Comparison of ENCODE assay signal across 8 cellular contexts in the genomic region with DNA sequence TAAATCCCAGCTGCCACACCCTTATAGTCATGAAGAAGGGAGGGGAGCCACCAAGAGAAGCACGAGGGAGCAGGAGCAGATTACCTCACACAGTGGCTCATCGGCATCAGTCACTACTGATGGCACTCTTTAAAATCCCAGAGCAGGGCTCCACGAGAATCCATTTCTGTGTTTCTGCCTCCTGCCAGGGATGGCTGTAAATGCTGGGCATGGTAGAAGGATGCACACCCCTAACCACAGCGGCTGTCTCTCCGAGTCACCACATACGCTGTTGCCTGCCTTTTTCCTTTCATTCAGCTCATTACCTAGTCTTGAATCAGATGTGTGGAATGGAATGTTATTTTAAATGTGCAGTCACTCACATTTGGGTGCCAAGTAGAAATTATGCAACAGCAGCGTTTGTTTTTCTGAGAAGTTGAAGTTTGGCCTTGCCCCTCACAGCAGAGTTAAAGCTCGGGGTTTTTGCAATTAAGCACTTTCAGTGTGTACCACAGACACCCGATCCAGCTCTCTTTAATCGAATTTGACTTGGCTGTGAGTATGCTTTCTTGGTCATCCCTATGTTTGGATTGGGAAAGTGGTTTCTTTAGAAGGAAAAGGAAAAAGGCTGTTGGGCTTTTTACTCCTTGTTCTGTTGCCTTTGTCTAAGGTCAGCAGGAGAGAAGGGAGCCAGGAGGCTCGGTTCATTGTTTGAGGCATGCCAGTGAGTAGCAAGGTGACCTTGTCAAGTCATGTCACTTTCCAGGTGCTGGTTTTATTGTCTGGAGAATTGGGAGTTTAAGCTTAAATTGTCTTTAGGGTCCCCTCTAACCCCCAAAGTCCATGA.
A peak's percentile ranks its signal among the peaks of the same experiment; 100 is the strongest.
DNase-seq lines count a peak whose midpoint lies in the region; ATAC-seq and TF ChIP-seq lines count a peak whose summit lies in the region.

No MANE protein-coding gene starts in this region.

- POLR2A ChIA-PET in WTC11 (lab: Charles Lee) = interaction anchor here (0.6 kb wide), 1 partner anchor 10 kb away, joined by 4 read pairs; no protein-coding TSS in a partner anchor

- no peaks in the 10 kb centered on the region for H3K9me3 ChIP-seq in heart left ventricle
- H3K9me3 ChIP-seq in psoas muscle = no peaks in the 10 kb centered on the region

- H3K4me3 ChIP-seq in heart left ventricle (peak overlapping the region in 2 of 12 donors; percentile 8 to 11), psoas muscle (no peak overlapping the region)

- H3K4me1 ChIP-seq in heart left ventricle (peaks cover 0 to 20% (median 14%) of the 10 kb centered on the region in 12 donors), psoas muscle (peaks cover 6% of the 10 kb centered on the region)

- CTCF ChIA-PET in WTC11 (lab: Charles Lee) = interaction anchor here (2.5 to 5.1 kb wide), 2 partner anchors 16 to 290 kb away, joined by 9 to 37 read pairs; no protein-coding TSS in a partner anchor

- H3K36me3 Mint-ChIP-seq in WTC11 = peaks cover 22% of the 10 kb centered on the region
- no peaks in the 10 kb centered on the region for H3K36me3 Mint-ChIP-seq in T-helper 2 cell treated with Interferon-gamma antibody and Interleukin-4, amounts not matched to agents 5 μg/mL and 100 μg/mL, for 36 hours (ENCODE audit: low read depth)

- H3K27me3 ChIP-seq in heart left ventricle (no peaks in the 10 kb centered on the region), psoas muscle (ENCODE audit: insufficient read depth in 3 of 3, low read length in 2 of 3) (no peaks in the 10 kb centered on the region)

- peak overlapping the region; percentile 89 for H3K27ac Mint-ChIP-seq in WTC11
- no peak overlapping the region for H3K27ac Mint-ChIP-seq in T-helper 2 cell treated with Interferon-gamma antibody and Interleukin-4, amounts not matched to agents 5 μg/mL and 100 μg/mL, for 36 hours

- TF ChIP-seq POLR2A in heart left ventricle (IDR thresholded peaks at IDR 0.05) = no peak

- 56 to 75% (median 65%) methylated on average over 11 of the region's 11 CpGs for WGBS in heart left ventricle, 4 donors
- 45 to 56% (median 52%) methylated on average over 11 of the region's 11 CpGs for WGBS in psoas muscle, 3 donors

- H3K27ac ChIP-seq in heart left ventricle = peak overlapping the region in 11 of 12 donors; percentile 0 to 64 (median 44)
- H3K27ac ChIP-seq in psoas muscle = peak overlapping the region; percentile 30

- H3K27me3 Mint-ChIP-seq in WTC11 (ENCODE audit: low read depth) = no peaks in the 10 kb centered on the region
- H3K27me3 Mint-ChIP-seq in T-helper 2 cell treated with Interferon-gamma antibody and Interleukin-4, amounts not matched to agents 5 μg/mL and 100 μg/mL, for 36 hours (ENCODE audit: low read depth) = no peaks in the 10 kb centered on the region

- intact Hi-C loops in heart left ventricle (cut with DNase I) (no loop called here), psoas muscle (cut with DNase I) (loop anchor here in 1 of 2 donors (10.0 kb wide), 1 partner anchor 94 kb away; no protein-coding TSS in a partner anchor)

- peaks cover 0 to 63% (median 44%) of the 10 kb centered on the region in 9 donors for H3K36me3 ChIP-seq in heart left ventricle
- peaks cover 5 to 65% of the 10 kb centered on the region in 2 donors for H3K36me3 ChIP-seq in psoas muscle (ENCODE audit: insufficient read depth in 1 of 2, low read depth in 1 of 2)

- H3K4me3 Mint-ChIP-seq in WTC11 = no peak overlapping the region
- H3K4me3 Mint-ChIP-seq in T-helper 2 cell treated with Interferon-gamma antibody and Interleukin-4, amounts not matched to agents 5 μg/mL and 100 μg/mL, for 36 hours = no peak overlapping the region

- no peaks in the 10 kb centered on the region for H3K9me3 Mint-ChIP-seq in WTC11
- H3K9me3 Mint-ChIP-seq in T-helper 2 cell treated with Interferon-gamma antibody and Interleukin-4, amounts not matched to agents 5 μg/mL and 100 μg/mL, for 36 hours = no peaks in the 10 kb centered on the region

- peaks cover 47% of the 10 kb centered on the region for H3K4me1 Mint-ChIP-seq in WTC11
- no peaks in the 10 kb centered on the region for H3K4me1 Mint-ChIP-seq in T-helper 2 cell treated with Interferon-gamma antibody and Interleukin-4, amounts not matched to agents 5 μg/mL and 100 μg/mL, for 36 hours (ENCODE audit: low read depth)

- DNase-seq in EH (ENCODE audit: low read depth) = peak; percentile 97
- no peak for DNase-seq in WTC11 (ENCODE audit: low spot score)
- DNase-seq in heart left ventricle = peak in 1 of 5 donors; percentile 40
- DNase-seq in psoas muscle = peak; percentile 46 to 63
- no peak for DNase-seq in NCI-H2029 (lab: John Stamatoyannopoulos, UW)
- no peak for DNase-seq in SKM-1 (lab: John Stamatoyannopoulos, UW; ENCODE audit: unreplicated experiment)
- no peak for DNase-seq in T-helper 2 cell treated with Interferon-gamma antibody and Interleukin-4, amounts not matched to agents 5 μg/mL and 100 μg/mL, for 36 hours (ENCODE audit: low spot score)

- TF ChIP-seq CTCF in WTC11 (IDR thresholded peaks at IDR 0.05) (no peak), heart left ventricle (IDR thresholded peaks at IDR 0.05) (no peak), psoas muscle (IDR thresholded peaks at IDR 0.05) (no peak)

- ATAC-seq in WTC11 = peak; percentile 84
- peak; percentile 32 to 70 (median 66) for ATAC-seq in heart left ventricle
- peak; percentile 58 to 85 (median 74) for ATAC-seq in psoas muscle
- ATAC-seq in GM21737 (IDR thresholded peaks at IDR 0.05; ENCODE audit: unreplicated experiment) = no peak

TF ChIP-seq in WTC11, 78 proteins besides CTCF, POLR2A, EP300 and RAD21:
- 0 out of 2 replicates have a peak, but pooled peaks have one; percentile 64 for TF ChIP-seq ESRRA (CRISPR knock-in tag; IDR thresholded peaks at IDR 0.05; ENCODE audit: borderline replicate concordance)
- TF ChIP-seq RELA (CRISPR knock-in tag; IDR thresholded peaks at IDR 0.05; ENCODE audit: borderline replicate concordance) = no peak

Comparison
In these comparisons a context has a peak if more than half of its experiments do, and no peak if none do; other contexts are left out.
1. DNase-seq: peak in EH (single experiment) and psoas muscle (2 of 2); none in WTC11 (single experiment), NCI-H2029 (single experiment), SKM-1 (single experiment) and T-helper 2 cell treated with Interferon-gamma antibody and Interleukin-4, amounts not matched to agents 5 μg/mL and 100 μg/mL, for 36 hours (single experiment).